In the genomic region with DNA sequence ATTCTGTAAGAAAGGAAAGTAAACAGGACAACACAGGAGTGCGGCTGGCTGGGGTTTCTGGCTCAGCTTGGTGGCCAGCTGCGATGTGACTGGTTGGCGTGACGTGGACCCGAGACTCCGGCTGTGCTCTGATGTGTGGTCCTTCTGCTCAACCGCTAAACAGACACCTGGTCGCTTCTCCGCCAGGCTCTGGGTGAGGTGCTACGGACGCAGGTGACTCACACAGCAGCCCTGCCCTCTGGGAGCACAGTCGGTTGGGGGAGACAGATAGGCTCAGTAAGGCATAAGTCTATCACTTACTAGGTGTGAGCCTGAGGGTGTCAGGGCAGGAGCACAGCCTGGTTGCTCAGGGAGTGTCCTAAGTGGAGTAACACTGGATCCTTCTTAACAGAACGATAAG, we compare ENCODE assay signal across 24 cellular contexts.
"Had no signal": no experiment of that assay in that cellular context is flagged by ENCODE, and none has a peak within 500 bp of the region (broad histone marks: within the 10 kb centered on the region; RNA-seq: fewer than 3 reads in every experiment).

No MANE protein-coding gene starts in this region.

- H3K36me3 ChIP-seq: left lung had no signal

- H3K79me2 ChIP-seq: parathyroid adenoma had no signal

- H3K4me3 ChIP-seq: body of pancreas, hepatocyte, left lung, lung, stomach, suprapubic skin, tibial nerve had no signal

- H3K9ac ChIP-seq: parathyroid adenoma had no signal

- H3K9me3 ChIP-seq: body of pancreas, left lung, stomach, suprapubic skin had no signal

- H2AFZ ChIP-seq: hepatocyte, parathyroid adenoma had no signal

- H3K4me1 ChIP-seq: foreskin keratinocyte, left lung, parathyroid adenoma, suprapubic skin had no signal

- H3K27me3 Mint-ChIP-seq: activated naive CD4-positive, alpha-beta T cell treated with anti-CD3 and anti-CD28 coated beads, Interleukin-2, amount 10 ng/mL, durations not matched to agents 7 days and 5 days; dendritic cell treated with granulocyte-macrophage colony-stimulating factor and Interleukin-4, amounts not matched to agents 40 ng/mL and 50 ng/mL, for 4 days; stimulated activated memory B cell treated with anti-CD40 and anti-IgM and Interleukin-4, amounts not matched to agents 10 μg/mL and 1 μg/mL and 100 μg/mL, for 72 hours had no signal

- H3K27ac ChIP-seq: body of pancreas, foreskin keratinocyte, hepatocyte, left lung, parathyroid adenoma, stomach, suprapubic skin, tibial nerve had no signal

- ATAC-seq: activated T-cell treated with anti-CD3 and anti-CD28 coated beads, Interleukin-2, amount 50 U/mL, for 72 hours; body of pancreas; foreskin keratinocyte; left lung; sciatic nerve; stimulated activated memory B cell treated with anti-CD40 and anti-IgM and Interleukin-4, amounts not matched to agents 10 μg/mL and 1 μg/mL and 100 μg/mL, for 72 hours had no signal

- H3K9me3 Mint-ChIP-seq: activated naive CD4-positive, alpha-beta T cell treated with anti-CD3 and anti-CD28 coated beads, Interleukin-2, amount 10 ng/mL, durations not matched to agents 7 days and 5 days; activated T-cell treated with anti-CD3 and anti-CD28 coated beads, Interleukin-2, amount 50 U/mL, for 72 hours; dendritic cell treated with granulocyte-macrophage colony-stimulating factor and Interleukin-4, amounts not matched to agents 40 ng/mL and 50 ng/mL, for 4 days; mesothelial cell of epicardium; stimulated activated memory B cell treated with anti-CD40 and anti-IgM and Interleukin-4, amounts not matched to agents 10 μg/mL and 1 μg/mL and 100 μg/mL, for 72 hours had no signal

- H3K4me3 Mint-ChIP-seq: activated naive CD4-positive, alpha-beta T cell treated with anti-CD3 and anti-CD28 coated beads, Interleukin-2, amount 10 ng/mL, durations not matched to agents 7 days and 5 days; activated T-cell treated with anti-CD3 and anti-CD28 coated beads, Interleukin-2, amount 50 U/mL, for 72 hours; dendritic cell treated with granulocyte-macrophage colony-stimulating factor and Interleukin-4, amounts not matched to agents 40 ng/mL and 50 ng/mL, for 4 days; mesothelial cell of epicardium; nephron; stimulated activated memory B cell treated with anti-CD40 and anti-IgM and Interleukin-4, amounts not matched to agents 10 μg/mL and 1 μg/mL and 100 μg/mL, for 72 hours had no signal

- H3K4me1 Mint-ChIP-seq: stimulated activated memory B cell treated with anti-CD40 and anti-IgM and Interleukin-4, amounts not matched to agents 10 μg/mL and 1 μg/mL and 100 μg/mL, for 72 hours had no signal

- H3K27me3 ChIP-seq: body of pancreas, foreskin keratinocyte, hepatocyte, left lung, stomach, suprapubic skin, tibial nerve had no signal

- H3K27ac Mint-ChIP-seq: activated naive CD4-positive, alpha-beta T cell treated with anti-CD3 and anti-CD28 coated beads, Interleukin-2, amount 10 ng/mL, durations not matched to agents 7 days and 5 days; activated T-cell treated with anti-CD3 and anti-CD28 coated beads, Interleukin-2, amount 50 U/mL, for 72 hours; dendritic cell treated with granulocyte-macrophage colony-stimulating factor and Interleukin-4, amounts not matched to agents 40 ng/mL and 50 ng/mL, for 4 days; mesothelial cell of epicardium; nephron; stimulated activated memory B cell treated with anti-CD40 and anti-IgM and Interleukin-4, amounts not matched to agents 10 μg/mL and 1 μg/mL and 100 μg/mL, for 72 hours had no signal

- H3K4me2 ChIP-seq: hepatocyte had no signal

- DNase-seq: activated effector memory CD4-positive, alpha-beta T cell treated with anti-CD3 and anti-CD28 coated beads, Interleukin-2, amount 50 U/mL, for 16 hours; activated naive CD4-positive, alpha-beta T cell treated with anti-CD3 and anti-CD28 coated beads, Interleukin-2, amount 10 ng/mL, durations not matched to agents 7 days and 5 days; activated T-cell treated with anti-CD3 and anti-CD28 coated beads, Interleukin-2, amount 50 U/mL, for 72 hours; anterior cingulate cortex; body of pancreas; effector CD8-positive, alpha-beta T cell; foreskin keratinocyte; kidney glomerular epithelial cell; left lung; nucleus accumbens; small intestine; stimulated activated CD4-positive, alpha-beta T cell treated with anti-CD3 and anti-CD28 coated beads, Interleukin-2, amount 100 ng/mL, for 24 hours; stomach; T-helper 1 cell had no signal
